13 cellular contexts compared by ENCODE assay signal in the genomic region with DNA sequence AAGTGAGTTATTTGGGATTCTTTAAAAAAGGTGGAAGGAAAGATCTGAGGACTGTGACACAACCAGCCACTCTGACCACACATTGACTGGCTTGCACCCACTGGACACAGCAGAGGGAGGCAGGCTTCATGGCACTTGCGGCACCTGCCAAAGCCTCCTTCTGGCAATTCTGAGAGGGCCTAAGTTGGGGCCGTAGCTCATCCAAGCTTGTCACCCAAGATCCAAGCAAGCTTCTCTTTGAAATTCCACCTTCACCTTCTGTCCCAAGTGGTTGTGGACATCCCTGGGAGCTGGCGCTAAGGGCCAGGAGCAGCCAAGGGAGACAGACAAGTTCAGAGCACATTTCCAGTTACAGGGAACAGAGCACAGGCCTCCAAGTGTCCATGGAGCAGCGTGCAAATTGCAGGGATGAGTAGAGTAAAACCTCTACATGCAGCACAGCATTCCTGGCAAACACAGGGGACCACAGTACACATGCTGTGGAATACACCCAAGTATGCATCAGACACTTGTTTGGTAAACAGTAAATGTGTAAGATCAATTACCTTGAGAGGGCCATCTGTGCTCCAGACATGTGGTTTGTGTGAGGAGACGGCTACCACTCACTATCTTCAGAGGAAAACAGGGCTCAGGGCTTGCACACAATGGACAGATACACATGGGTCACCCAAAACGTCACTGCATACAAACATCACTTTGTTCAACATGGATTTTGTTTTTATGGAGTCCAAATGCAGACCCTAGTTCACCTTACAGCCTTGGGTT. TPM values are rescaled to one million over a fixed set of nuclear protein-coding genes. Genes with fewer than 3 reads are reported as not detected.
"Had no signal": no experiment of that assay in that cellular context is flagged by ENCODE, and none has a peak within 500 bp of the region (broad histone marks: within the 10 kb centered on the region; RNA-seq: fewer than 3 reads in every experiment).

No MANE protein-coding gene starts in this region.

RNA-seq across cellular contexts. Expression of gene PRSS2, which starts 4.8 kb away (rescaled TPM):
- total RNA-seq: dermis blood vessel endothelial cell; esophagus squamous epithelium; gastrocnemius medialis; kidney; liver; naive thymus-derived CD4-positive, alpha-beta T cell; occipital lobe; pulmonary artery endothelial cell; transverse colon; upper lobe of right lung; uterus had no signal
- polyA plus RNA-seq: naive thymus-derived CD4-positive, alpha-beta T cell; neural cell had no signal

RNA-seq across cellular contexts. Expression of gene PRSS1, which starts 26.3 kb away (rescaled TPM):
- total RNA-seq: dermis blood vessel endothelial cell; esophagus squamous epithelium; gastrocnemius medialis; glomerular endothelial cell; kidney; liver; naive thymus-derived CD4-positive, alpha-beta T cell; occipital lobe; pulmonary artery endothelial cell; transverse colon; upper lobe of right lung had no signal
- polyA plus RNA-seq: liver; naive thymus-derived CD4-positive, alpha-beta T cell; neural cell had no signal
